ENCODE assay signal across 20 cellular contexts in genomic region chr16:80752563-80752962, GRCh38. TPM values are rescaled to one million over a fixed set of nuclear protein-coding genes. Genes with fewer than 3 reads are reported as not detected.
A peak's percentile ranks its signal among the peaks of the same experiment; 100 is the strongest.
DNase-seq lines count a peak whose midpoint lies in the region; ATAC-seq and TF ChIP-seq lines count a peak whose summit lies in the region.
"Had no signal": no experiment of that assay in that cellular context is flagged by ENCODE, and none has a peak within 500 bp of the region (broad histone marks: within the 10 kb centered on the region; RNA-seq: fewer than 3 reads in every experiment).

No MANE protein-coding gene starts in this region.

- DNase-seq in COLO668 (lab: John Stamatoyannopoulos, UW; ENCODE audit: unreplicated experiment) = peak; percentile 10
- DNase-seq in central memory CD8-positive, alpha-beta T cell (ENCODE audit: low spot score in 2 of 2) = no peak
- DNase-seq in mucosa of descending colon = no peak
- no peak for DNase-seq in dorsolateral prefrontal cortex
- DNase-seq in NCI-H2227 treated with DMSO at 0.1 percent for 48 hours (lab: John Stamatoyannopoulos, UW) = no peak
- DNase-seq: BE2C, DMS153, GOT3, Kasumi-1, MM.1S, NCI-H2029, NCI-H446 treated with DMSO at 0.1 percent for 48 hours, NCI-H526, SHP77 treated with DMSO at 0.1 percent for 48 hours, T-helper 1 cell had no signal

- H3K4me3 ChIP-seq in HEK293 (ENCODE audit: low read depth, low read length) = no peak overlapping the region
- H3K4me3 ChIP-seq in mucosa of descending colon = no peak overlapping the region
- no peak overlapping the region for H3K4me3 ChIP-seq in dorsolateral prefrontal cortex
- H3K4me3 ChIP-seq: HAP-1, K562 had no signal

- no peaks in the 10 kb centered on the region for H3K36me3 Mint-ChIP-seq in central memory CD8-positive, alpha-beta T cell (ENCODE audit: insufficient read depth)

- peaks cover 24% of the 10 kb centered on the region for H3K4me1 Mint-ChIP-seq in central memory CD8-positive, alpha-beta T cell
- H3K4me1 Mint-ChIP-seq: CD14-positive monocyte had no signal

- POLR2A ChIA-PET in HEK293 (lab: Yijun Ruan, JAX) = no interaction called here

- no peaks in the 10 kb centered on the region for H3K9me3 ChIP-seq in HEK293 (ENCODE audit: control insufficient read depth, insufficient read depth, low read depth, low read length)
- no peaks in the 10 kb centered on the region for H3K9me3 ChIP-seq in mucosa of descending colon
- H3K9me3 ChIP-seq: BE2C, HAP-1 had no signal

- CTCF ChIA-PET in HEK293 (lab: Yijun Ruan, JAX) = no interaction called here

- intact Hi-C loops in mucosa of descending colon (cut with DNase I, micrococcal nuclease) = no loop called here
- intact Hi-C loops in dorsolateral prefrontal cortex (cut with DNase I) = no loop called here

- H3K27me3 ChIP-seq in dorsolateral prefrontal cortex = no peaks in the 10 kb centered on the region
- H3K27me3 ChIP-seq: BE2C had no signal

- TF ChIP-seq CTCF in HEK293 (tag by site-specific recombination; IDR thresholded peaks at IDR 0.05) (no peak), mucosa of descending colon (IDR thresholded peaks at IDR 0.05) (no peak), dorsolateral prefrontal cortex (IDR thresholded peaks at IDR 0.05 in 54 of 56, conservative IDR thresholded peaks at IDR 0.05 in 2 of 56; ENCODE audit: low read depth in 1 of 56, partially characterized antibody in 56 of 56) (no peak)

- no peak for ATAC-seq in central memory CD8-positive, alpha-beta T cell (replicated peaks; ENCODE audit: extremely low read depth, poor library complexity, severe bottlenecking)
- ATAC-seq in mucosa of descending colon (peak; percentile 71), HG02763 (IDR thresholded peaks at IDR 0.05; ENCODE audit: unreplicated experiment) (no peak)
- ATAC-seq: K562 had no signal

- no peak overlapping the region for H3K4me3 Mint-ChIP-seq in central memory CD8-positive, alpha-beta T cell
- H3K4me3 Mint-ChIP-seq: CD14-positive monocyte had no signal

- H3K9me3 Mint-ChIP-seq in central memory CD8-positive, alpha-beta T cell = no peaks in the 10 kb centered on the region

- peak overlapping the region; percentile 78 for H3K27ac Mint-ChIP-seq in central memory CD8-positive, alpha-beta T cell (ENCODE audit: low read depth)
- H3K27ac Mint-ChIP-seq: CD14-positive monocyte had no signal

- H3K27ac ChIP-seq in HEK293 (ENCODE audit: extremely low read depth, low read depth, low read length) = no peak overlapping the region
- no peak overlapping the region for H3K27ac ChIP-seq in dorsolateral prefrontal cortex

- H3K27me3 Mint-ChIP-seq in central memory CD8-positive, alpha-beta T cell = no peaks in the 10 kb centered on the region

- peaks cover 8% of the 10 kb centered on the region for H3K4me1 ChIP-seq in HEK293 (ENCODE audit: control insufficient read depth, insufficient read depth, low read length)
- H3K4me1 ChIP-seq in mucosa of descending colon (ENCODE audit: low read depth) = no peaks in the 10 kb centered on the region
- H3K4me1 ChIP-seq: BE2C, HAP-1 had no signal

- H3K36me3 ChIP-seq in HEK293 (ENCODE audit: control insufficient read depth in 2 of 2, insufficient read depth in 1 of 2, low read length in 2 of 2) (no peaks in the 10 kb centered on the region), mucosa of descending colon (ENCODE audit: low read depth) (no peaks in the 10 kb centered on the region)
- H3K36me3 ChIP-seq: BE2C, HAP-1 had no signal

TF ChIP-seq in HEK293, 187 proteins besides CTCF, POLR2A, EP300 and RAD21:
- no peak for TF ChIP-seq GLIS2 (tag by site-specific recombination; IDR thresholded peaks at IDR 0.05)
- no peak for TF ChIP-seq WT1 (tag by site-specific recombination; IDR thresholded peaks at IDR 0.05)
- TF ChIP-seq ZXDB (tag by site-specific recombination; IDR thresholded peaks at IDR 0.05) = 0 out of 2 replicates have a peak, but pooled peaks have one; percentile 27
- TF ChIP-seq KLF16 (tag by site-specific recombination; IDR thresholded peaks at IDR 0.05) = no peak
- no peak for TF ChIP-seq SP3 (tag by site-specific recombination; IDR thresholded peaks at IDR 0.05)
- TF ChIP-seq, protein P1, sequence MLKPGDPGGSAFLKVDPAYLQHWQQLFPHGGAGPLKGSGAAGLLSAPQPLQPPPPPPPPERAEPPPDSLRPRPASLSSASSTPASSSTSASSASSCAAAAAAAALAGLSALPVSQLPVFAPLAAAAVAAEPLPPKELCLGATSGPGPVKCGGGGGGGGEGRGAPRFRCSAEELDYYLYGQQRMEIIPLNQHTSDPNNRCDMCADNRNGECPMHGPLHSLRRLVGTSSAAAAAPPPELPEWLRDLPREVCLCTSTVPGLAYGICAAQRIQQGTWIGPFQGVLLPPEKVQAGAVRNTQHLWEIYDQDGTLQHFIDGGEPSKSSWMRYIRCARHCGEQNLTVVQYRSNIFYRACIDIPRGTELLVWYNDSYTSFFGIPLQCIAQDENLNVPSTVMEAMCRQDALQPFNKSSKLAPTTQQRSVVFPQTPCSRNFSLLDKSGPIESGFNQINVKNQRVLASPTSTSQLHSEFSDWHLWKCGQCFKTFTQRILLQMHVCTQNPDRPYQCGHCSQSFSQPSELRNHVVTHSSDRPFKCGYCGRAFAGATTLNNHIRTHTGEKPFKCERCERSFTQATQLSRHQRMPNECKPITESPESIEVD (tag by site-specific recombination; IDR thresholded peaks at IDR 0.05) = peak; percentile 3; the same call in 1 of the 2 replicates
- TF ChIP-seq MZF1 (tag by site-specific recombination; IDR thresholded peaks at IDR 0.05; ENCODE audit: borderline replicate concordance) = no peak
- TF ChIP-seq FEZF1 (tag by site-specific recombination; IDR thresholded peaks at IDR 0.05) = peak; percentile 43; the same call in 1 of the 2 replicates
- TF ChIP-seq PRDM1 (tag by site-specific recombination; IDR thresholded peaks at IDR 0.05) = no peak
- TF ChIP-seq SETDB1 (IDR thresholded peaks at IDR 0.05; ENCODE audit: insufficient read length, low read length) = peak; percentile 20
- peak; percentile 96 for TF ChIP-seq ZNF112 (tag by site-specific recombination; IDR thresholded peaks at IDR 0.05)
- TF ChIP-seq ZSCAN30 (tag by site-specific recombination; IDR thresholded peaks at IDR 0.05) = no peak
- no peak for TF ChIP-seq ZBTB20 (tag by site-specific recombination; IDR thresholded peaks at IDR 0.05)
- peak; percentile 58 for TF ChIP-seq ZNF629 (tag by site-specific recombination; IDR thresholded peaks at IDR 0.05)
- no peak for TF ChIP-seq ZNF155 (tag by site-specific recombination; IDR thresholded peaks at IDR 0.05)
- no peak for TF ChIP-seq ZNF664 (tag by site-specific recombination; IDR thresholded peaks at IDR 0.05)

RNA-seq across cellular contexts. Expression of gene CDYL2, which starts 51.8 kb away (rescaled TPM):
- total RNA-seq in mucosa of descending colon (1 to 10 TPM; 6.3 to 8.9 (median 7.5) TPM), dorsolateral prefrontal cortex (100 to 1,000 TPM in 12 of 120 experiments, 10 to 100 TPM in 108; 37.3 to 119 (median 82.8) TPM)
